21 cellular contexts compared by ENCODE assay signal in the genomic region with DNA sequence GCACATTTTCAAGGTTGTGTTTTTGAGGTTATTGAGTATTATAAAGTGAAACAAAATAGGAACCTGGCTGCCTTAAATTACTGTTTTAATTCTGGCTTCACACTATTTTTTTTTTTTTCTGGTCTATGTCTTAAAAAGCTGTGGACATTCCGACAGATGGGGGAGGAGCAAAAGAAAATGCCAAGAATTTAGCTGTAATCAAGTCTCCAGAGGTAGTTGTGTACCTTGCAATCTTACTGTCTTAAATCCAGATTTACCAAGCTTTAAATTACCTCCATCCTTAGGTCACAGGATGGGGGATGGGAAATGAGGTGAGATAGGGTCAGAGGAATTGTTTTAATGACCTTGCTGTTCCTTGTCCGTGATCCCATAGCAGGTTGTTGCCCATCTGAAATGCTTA.
DNase-seq lines count a peak whose midpoint lies in the region; ATAC-seq and TF ChIP-seq lines count a peak whose summit lies in the region.
"Had no signal": no experiment of that assay in that cellular context is flagged by ENCODE, and none has a peak within 500 bp of the region (broad histone marks: within the 10 kb centered on the region; RNA-seq: fewer than 3 reads in every experiment).

No MANE protein-coding gene starts in this region.

- H3K4me1 Mint-ChIP-seq in activated naive CD8-positive, alpha-beta T cell (ENCODE audit: low read depth): peaks cover 29% of the 10 kb centered on the region
- peaks cover 20% of the 10 kb centered on the region for H3K4me1 Mint-ChIP-seq in activated naive CD8-positive, alpha-beta T cell treated with anti-CD3 and anti-CD28 coated beads, Interleukin-2, amount 50 U/mL, for 24 hours
- H3K4me1 Mint-ChIP-seq in mesothelial cell of epicardium: peaks cover 29% of the 10 kb centered on the region
- H3K4me1 Mint-ChIP-seq: brain had no signal

- peak overlapping the region; percentile 56 for H3K4me3 Mint-ChIP-seq in activated naive CD8-positive, alpha-beta T cell
- H3K4me3 Mint-ChIP-seq in activated naive CD8-positive, alpha-beta T cell treated with anti-CD3 and anti-CD28 coated beads, Interleukin-2, amount 50 U/mL, for 24 hours: no peak overlapping the region
- H3K4me3 Mint-ChIP-seq in mesothelial cell of epicardium: no peak overlapping the region
- H3K4me3 Mint-ChIP-seq: brain, IgD-negative memory B cell had no signal

- no peak for ATAC-seq in activated naive CD8-positive, alpha-beta T cell treated with anti-CD3 and anti-CD28 coated beads, Interleukin-2, amount 50 U/mL, for 24 hours
- ATAC-seq in GM19328 (IDR thresholded peaks at IDR 0.05; ENCODE audit: unreplicated experiment): no peak
- ATAC-seq: gastroesophageal sphincter, pancreas had no signal

- TF ChIP-seq CTCF in mesothelial cell of epicardium (IDR thresholded peaks at IDR 0.05; ENCODE audit: unreplicated experiment): no peak

- H3K36me3 Mint-ChIP-seq in activated naive CD8-positive, alpha-beta T cell: peaks cover 16% of the 10 kb centered on the region
- peaks cover 28% of the 10 kb centered on the region for H3K36me3 Mint-ChIP-seq in activated naive CD8-positive, alpha-beta T cell treated with anti-CD3 and anti-CD28 coated beads, Interleukin-2, amount 50 U/mL, for 24 hours (ENCODE audit: low read depth)
- H3K36me3 Mint-ChIP-seq in mesothelial cell of epicardium: peaks cover 38% of the 10 kb centered on the region

- no peak for DNase-seq in activated naive CD8-positive, alpha-beta T cell treated with anti-CD3 and anti-CD28 coated beads, Interleukin-2, amount 50 U/mL, for 24 hours
- DNase-seq in amniotic epithelial cell (ENCODE audit: low read depth) (peak; percentile 24), mesothelial cell of epicardium (ENCODE audit: low spot score in 2 of 2, unreplicated experiment in 2 of 2) (no peak), COLO829 (ENCODE audit: low spot score) (no peak), hypothalamus (lab: John Stamatoyannopoulos, UW) (no peak), NCI-H446 (lab: John Stamatoyannopoulos, UW) (no peak)
- DNase-seq: ACHN; activated CD4-positive, alpha-beta T cell treated with anti-CD3 and anti-CD28 coated beads, Interleukin-2, amount 50 U/mL, for 48 hours; activated naive CD4-positive, alpha-beta T cell treated with anti-CD3 and anti-CD28 coated beads for 36 hours; DMS 273 treated with DMSO at 0.1 percent for 48 hours; NCI-H146; pancreas; RPMI8226; sigmoid colon; stimulated activated CD4-positive, alpha-beta T cell treated with anti-CD3 and anti-CD28 coated beads, Interleukin-15, amount 100 ng/mL, for 24 hours; substantia nigra had no signal

- H3K27ac Mint-ChIP-seq in activated naive CD8-positive, alpha-beta T cell: peak overlapping the region; percentile 43
- H3K27ac Mint-ChIP-seq in activated naive CD8-positive, alpha-beta T cell treated with anti-CD3 and anti-CD28 coated beads, Interleukin-2, amount 50 U/mL, for 24 hours: no peak overlapping the region
- H3K27ac Mint-ChIP-seq in mesothelial cell of epicardium: peak overlapping the region; percentile 90
- H3K27ac Mint-ChIP-seq: brain had no signal

- H3K27me3 Mint-ChIP-seq in activated naive CD8-positive, alpha-beta T cell: no peaks in the 10 kb centered on the region
- no peaks in the 10 kb centered on the region for H3K27me3 Mint-ChIP-seq in activated naive CD8-positive, alpha-beta T cell treated with anti-CD3 and anti-CD28 coated beads, Interleukin-2, amount 50 U/mL, for 24 hours
- no peaks in the 10 kb centered on the region for H3K27me3 Mint-ChIP-seq in mesothelial cell of epicardium (ENCODE audit: low read depth)
- H3K27me3 Mint-ChIP-seq: brain, IgD-negative memory B cell had no signal

- no peaks in the 10 kb centered on the region for H3K9me3 Mint-ChIP-seq in activated naive CD8-positive, alpha-beta T cell (ENCODE audit: low read depth)
- H3K9me3 Mint-ChIP-seq in activated naive CD8-positive, alpha-beta T cell treated with anti-CD3 and anti-CD28 coated beads, Interleukin-2, amount 50 U/mL, for 24 hours: no peaks in the 10 kb centered on the region
- no peaks in the 10 kb centered on the region for H3K9me3 Mint-ChIP-seq in mesothelial cell of epicardium
- H3K9me3 Mint-ChIP-seq: activated naive CD4-positive, alpha-beta T cell treated with anti-CD3 and anti-CD28 coated beads for 36 hours; IgD-negative memory B cell had no signal
